Comparison of ENCODE assay signal across 2 cellular contexts in the genomic region with DNA sequence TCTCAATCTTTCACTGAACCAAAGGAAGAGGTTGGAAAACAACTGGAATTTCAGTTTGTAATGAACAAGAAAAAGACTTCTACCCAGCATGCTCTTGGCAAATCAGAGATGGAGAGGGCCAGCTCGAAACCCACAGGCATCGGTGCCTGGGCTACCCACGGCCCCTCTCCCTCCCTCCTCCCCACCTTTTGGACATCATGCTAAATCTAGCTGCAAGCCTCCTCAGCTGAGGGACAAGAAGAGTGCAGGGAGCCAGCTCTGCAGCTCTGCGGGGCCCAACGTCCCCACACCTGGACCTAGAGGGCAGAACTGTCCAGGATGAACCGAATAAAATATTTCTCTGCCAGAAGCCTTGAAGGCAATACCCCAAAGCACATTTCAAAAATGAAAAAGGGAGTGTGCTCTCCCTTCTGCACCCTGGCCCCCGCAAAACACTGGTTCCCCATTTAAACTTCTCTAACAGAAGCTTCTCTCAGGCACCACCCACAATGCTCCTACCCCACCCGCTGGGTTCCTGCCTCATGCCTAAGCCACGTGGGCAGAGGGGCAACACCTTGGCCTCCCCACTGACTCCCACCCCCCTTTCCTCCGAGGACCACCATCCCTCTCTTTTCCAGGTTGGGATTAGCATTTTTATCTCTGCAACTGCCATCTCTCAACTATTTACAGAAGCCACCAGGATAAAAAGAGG.
TF ChIP-seq lines count a peak whose summit lies in the region.

No MANE protein-coding gene starts in this region.

TF ChIP-seq in HEK293, 187 proteins besides CTCF, POLR2A, EP300 and RAD21:
- peak; percentile 15; the same call in 1 of the 2 replicates for TF ChIP-seq ZFHX2 (tag by site-specific recombination; conservative IDR thresholded peaks at IDR 0.05)
- TF ChIP-seq ZNF549 (tag by site-specific recombination; IDR thresholded peaks at IDR 0.05), result no peak
- TF ChIP-seq, protein P1, sequence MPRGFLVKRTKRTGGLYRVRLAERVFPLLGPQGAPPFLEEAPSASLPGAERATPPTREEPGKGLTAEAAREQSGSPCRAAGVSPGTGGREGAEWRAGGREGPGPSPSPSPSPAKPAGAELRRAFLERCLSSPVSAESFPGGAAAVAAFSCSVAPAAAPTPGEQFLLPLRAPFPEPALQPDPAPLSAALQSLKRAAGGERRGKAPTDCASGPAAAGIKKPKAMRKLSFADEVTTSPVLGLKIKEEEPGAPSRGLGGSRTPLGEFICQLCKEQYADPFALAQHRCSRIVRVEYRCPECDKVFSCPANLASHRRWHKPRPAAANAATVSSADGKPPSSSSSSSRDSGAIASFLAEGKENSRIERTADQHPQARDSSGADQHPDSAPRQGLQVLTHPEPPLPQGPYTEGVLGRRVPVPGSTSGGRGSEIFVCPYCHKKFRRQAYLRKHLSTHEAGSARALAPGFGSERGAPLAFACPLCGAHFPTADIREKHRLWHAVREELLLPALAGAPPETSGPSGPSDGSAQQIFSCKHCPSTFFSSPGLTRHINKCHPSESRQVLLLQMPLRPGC (tag by site-specific recombination; IDR thresholded peaks at IDR 0.05), result no peak
- TF ChIP-seq ZNF248 (tag by site-specific recombination; IDR thresholded peaks at IDR 0.05), result no peak
- no peak for TF ChIP-seq ZNF76 (tag by site-specific recombination; IDR thresholded peaks at IDR 0.05; ENCODE audit: borderline replicate concordance, low read depth)
- TF ChIP-seq, protein P2, sequence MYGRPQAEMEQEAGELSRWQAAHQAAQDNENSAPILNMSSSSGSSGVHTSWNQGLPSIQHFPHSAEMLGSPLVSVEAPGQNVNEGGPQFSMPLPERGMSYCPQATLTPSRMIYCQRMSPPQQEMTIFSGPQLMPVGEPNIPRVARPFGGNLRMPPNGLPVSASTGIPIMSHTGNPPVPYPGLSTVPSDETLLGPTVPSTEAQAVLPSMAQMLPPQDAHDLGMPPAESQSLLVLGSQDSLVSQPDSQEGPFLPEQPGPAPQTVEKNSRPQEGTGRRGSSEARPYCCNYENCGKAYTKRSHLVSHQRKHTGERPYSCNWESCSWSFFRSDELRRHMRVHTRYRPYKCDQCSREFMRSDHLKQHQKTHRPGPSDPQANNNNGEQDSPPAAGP (tag by site-specific recombination; IDR thresholded peaks at IDR 0.05), result no peak
- TF ChIP-seq EGR2 (tag by site-specific recombination; IDR thresholded peaks at IDR 0.05; ENCODE audit: low read depth), result peak; percentile 12; the same call in 1 of the 2 replicates
- no peak for TF ChIP-seq ZFP41 (tag by site-specific recombination; IDR thresholded peaks at IDR 0.05; ENCODE audit: borderline replicate concordance)

TF ChIP-seq in GM12878, 131 proteins besides CTCF, POLR2A, EP300 and RAD21:
- TF ChIP-seq RB1 (IDR thresholded peaks at IDR 0.05; ENCODE audit: borderline replicate concordance), result no peak
- TF ChIP-seq RAD51 (IDR thresholded peaks at IDR 0.05), result peak; percentile 75
- TF ChIP-seq, protein P3, sequence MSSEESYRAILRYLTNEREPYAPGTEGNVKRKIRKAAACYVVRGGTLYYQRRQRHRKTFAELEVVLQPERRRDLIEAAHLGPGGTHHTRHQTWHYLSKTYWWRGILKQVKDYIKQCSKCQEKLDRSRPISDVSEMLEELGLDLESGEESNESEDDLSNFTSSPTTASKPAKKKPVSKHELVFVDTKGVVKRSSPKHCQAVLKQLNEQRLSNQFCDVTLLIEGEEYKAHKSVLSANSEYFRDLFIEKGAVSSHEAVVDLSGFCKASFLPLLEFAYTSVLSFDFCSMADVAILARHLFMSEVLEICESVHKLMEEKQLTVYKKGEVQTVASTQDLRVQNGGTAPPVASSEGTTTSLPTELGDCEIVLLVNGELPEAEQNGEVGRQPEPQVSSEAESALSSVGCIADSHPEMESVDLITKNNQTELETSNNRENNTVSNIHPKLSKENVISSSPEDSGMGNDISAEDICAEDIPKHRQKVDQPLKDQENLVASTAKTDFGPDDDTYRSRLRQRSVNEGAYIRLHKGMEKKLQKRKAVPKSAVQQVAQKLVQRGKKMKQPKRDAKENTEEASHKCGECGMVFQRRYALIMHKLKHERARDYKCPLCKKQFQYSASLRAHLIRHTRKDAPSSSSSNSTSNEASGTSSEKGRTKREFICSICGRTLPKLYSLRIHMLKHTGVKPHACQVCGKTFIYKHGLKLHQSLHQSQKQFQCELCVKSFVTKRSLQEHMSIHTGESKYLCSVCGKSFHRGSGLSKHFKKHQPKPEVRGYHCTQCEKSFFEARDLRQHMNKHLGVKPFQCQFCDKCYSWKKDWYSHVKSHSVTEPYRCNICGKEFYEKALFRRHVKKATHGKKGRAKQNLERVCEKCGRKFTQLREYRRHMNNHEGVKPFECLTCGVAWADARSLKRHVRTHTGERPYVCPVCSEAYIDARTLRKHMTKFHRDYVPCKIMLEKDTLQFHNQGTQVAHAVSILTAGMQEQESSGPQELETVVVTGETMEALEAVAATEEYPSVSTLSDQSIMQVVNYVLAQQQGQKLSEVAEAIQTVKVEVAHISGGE (CRISPR knock-in tag; IDR thresholded peaks at IDR 0.05), result no peak
- no peak for TF ChIP-seq POU2F2 (IDR thresholded peaks at IDR 0.05; ENCODE audit: borderline replicate concordance, low read depth, low read length)
- TF ChIP-seq STAT1 (conservative IDR thresholded peaks at IDR 0.05), result no peak
- peak; percentile 26 for TF ChIP-seq MEF2B (IDR thresholded peaks at IDR 0.05; ENCODE audit: partially characterized antibody, poor library complexity, severe bottlenecking)
- no peak for TF ChIP-seq ZNF217 (IDR thresholded peaks at IDR 0.05)
- TF ChIP-seq, protein P4, sequence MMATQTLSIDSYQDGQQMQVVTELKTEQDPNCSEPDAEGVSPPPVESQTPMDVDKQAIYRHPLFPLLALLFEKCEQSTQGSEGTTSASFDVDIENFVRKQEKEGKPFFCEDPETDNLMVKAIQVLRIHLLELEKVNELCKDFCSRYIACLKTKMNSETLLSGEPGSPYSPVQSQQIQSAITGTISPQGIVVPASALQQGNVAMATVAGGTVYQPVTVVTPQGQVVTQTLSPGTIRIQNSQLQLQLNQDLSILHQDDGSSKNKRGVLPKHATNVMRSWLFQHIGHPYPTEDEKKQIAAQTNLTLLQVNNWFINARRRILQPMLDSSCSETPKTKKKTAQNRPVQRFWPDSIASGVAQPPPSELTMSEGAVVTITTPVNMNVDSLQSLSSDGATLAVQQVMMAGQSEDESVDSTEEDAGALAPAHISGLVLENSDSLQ (IDR thresholded peaks at IDR 0.05), result no peak
- peak in 1 of 2 experiments; percentile 9; a peak in 1 of 4 replicates for TF ChIP-seq IKZF2 (IDR thresholded peaks at IDR 0.05)
- no peak for TF ChIP-seq SIN3A (IDR thresholded peaks at IDR 0.05; ENCODE audit: low read depth, low read length)
